ENCODE assay signal across 30 cellular contexts in genomic region chr5:127015716-127016115, GRCh38. TPM values are rescaled to one million over a fixed set of nuclear protein-coding genes. Genes with fewer than 3 reads are reported as not detected.
"Had no signal": no experiment of that assay in that cellular context is flagged by ENCODE, and none has a peak within 500 bp of the region (broad histone marks: within the 10 kb centered on the region; RNA-seq: fewer than 3 reads in every experiment).

No MANE protein-coding gene starts in this region.

- H3K9me3 ChIP-seq: ascending aorta, Peyer's patch, SJSA1 had no signal

- H3K27ac Mint-ChIP-seq: activated CD4-positive, alpha-beta T cell treated with anti-CD3 and anti-CD28 coated beads for 36 hours; activated CD4-positive, alpha-beta T cell treated with anti-CD3 and anti-CD28 coated beads, Interleukin-2, amount 10 ng/mL, durations not matched to agents 7 days and 5 days; activated CD8-positive, alpha-beta T cell treated with anti-CD3 and anti-CD28 coated beads, Interleukin-2, amount 10 ng/mL, durations not matched to agents 7 days and 5 days; activated naive CD4-positive, alpha-beta T cell treated with anti-CD3 and anti-CD28 coated beads, Interleukin-2, amount 50 U/mL, for 24 hours; activated naive CD8-positive, alpha-beta T cell treated with anti-CD3 and anti-CD28 coated beads, Interleukin-2, amount 10 ng/mL, durations not matched to agents 7 days and 5 days; activated T-cell treated with anti-CD3 and anti-CD28 coated beads, Interleukin-2, amount 50 U/mL, for 24 hours; activated T-helper 2 cell treated with anti-CD3 and anti-CD28 coated beads, Interferon-gamma antibody, Interleukin-2, Interleukin-4, amounts not matched to agents 10 μg/mL and 5 μg/mL and 100 μg/mL, durations not matched to agents 14 hours and 24 hours and 36 hours; WTC11 had no signal

- DNase-seq: activated CD4-positive, alpha-beta T cell treated with anti-CD3 and anti-CD28 coated beads for 36 hours; activated CD4-positive, alpha-beta T cell treated with anti-CD3 and anti-CD28 coated beads, Interleukin-2, amount 10 ng/mL, durations not matched to agents 7 days and 5 days; activated CD4-positive, alpha-beta T cell treated with anti-CD3 and anti-CD28 coated beads, Interleukin-2, amount 50 U/mL, for 48 hours; activated CD8-positive, alpha-beta T cell treated with anti-CD3 and anti-CD28 coated beads, Interleukin-2, amount 10 ng/mL, durations not matched to agents 7 days and 5 days; activated gamma-delta T cell; activated naive CD4-positive, alpha-beta T cell treated with Interleukin-2 at 50 U/mL for 16 hours; activated naive CD8-positive, alpha-beta T cell treated with anti-CD3 and anti-CD28 coated beads, Interleukin-2, amount 10 ng/mL, durations not matched to agents 7 days and 5 days; activated T-cell treated with anti-CD3 and anti-CD28 coated beads, Interleukin-2, amount 50 U/mL, for 24 hours; amygdala; NCI-H1092; NCI-H1436 treated with DMSO at 0.1 percent for 48 hours; NCI-H1694 treated with DMSO at 0.1 percent for 48 hours; NCI-H2029; NCI-H2171; NCI-H510A; NCI-H526; NK-92 treated with Interleukin-12 subunit alpha and Interleukin-12 subunit beta, amount 100 ng/mL, for 24 hours; PC-3; Peyer's patch; RPMI8226; SHP77 treated with DMSO at 0.1 percent for 48 hours; T1000 had no signal

- H3K36me3 ChIP-seq: ascending aorta, cardiac muscle cell, Peyer's patch, SJSA1 had no signal

- H3K4me1 ChIP-seq: ascending aorta had no signal

- H3K27me3 Mint-ChIP-seq: activated CD4-positive, alpha-beta T cell treated with anti-CD3 and anti-CD28 coated beads for 36 hours; activated CD4-positive, alpha-beta T cell treated with anti-CD3 and anti-CD28 coated beads, Interleukin-2, amount 10 ng/mL, durations not matched to agents 7 days and 5 days; activated naive CD4-positive, alpha-beta T cell treated with anti-CD3 and anti-CD28 coated beads, Interleukin-2, amount 50 U/mL, for 24 hours; activated naive CD8-positive, alpha-beta T cell treated with anti-CD3 and anti-CD28 coated beads, Interleukin-2, amount 10 ng/mL, durations not matched to agents 7 days and 5 days; activated T-cell treated with anti-CD3 and anti-CD28 coated beads, Interleukin-2, amount 50 U/mL, for 24 hours had no signal

- H3K4me1 Mint-ChIP-seq: central memory CD8-positive, alpha-beta T cell had no signal

- H3K27me3 ChIP-seq: ascending aorta, cardiac muscle cell, Peyer's patch, SJSA1 had no signal

- H3K9me3 Mint-ChIP-seq: activated CD4-positive, alpha-beta T cell treated with anti-CD3 and anti-CD28 coated beads, Interleukin-2, amount 10 ng/mL, durations not matched to agents 7 days and 5 days; activated naive CD4-positive, alpha-beta T cell treated with anti-CD3 and anti-CD28 coated beads, Interleukin-2, amount 50 U/mL, for 24 hours; activated T-cell treated with anti-CD3 and anti-CD28 coated beads, Interleukin-2, amount 50 U/mL, for 24 hours; activated T-helper 2 cell treated with anti-CD3 and anti-CD28 coated beads, Interferon-gamma antibody, Interleukin-2, Interleukin-4, amounts not matched to agents 10 μg/mL and 5 μg/mL and 100 μg/mL, durations not matched to agents 14 hours and 24 hours and 36 hours; central memory CD8-positive, alpha-beta T cell; WTC11 had no signal

- H3K27ac ChIP-seq: ascending aorta, cardiac muscle cell, Peyer's patch, SJSA1 had no signal

- ATAC-seq: activated CD4-positive, alpha-beta T cell treated with anti-CD3 and anti-CD28 coated beads for 36 hours; activated CD4-positive, CD25-positive, alpha-beta regulatory T cell treated with anti-CD3 and anti-CD28 coated beads, Interleukin-2, amount 50 U/mL, for 24 hours; activated CD8-positive, alpha-beta T cell treated with anti-CD3 and anti-CD28 coated beads, Interleukin-2, amount 10 ng/mL, durations not matched to agents 7 days and 5 days; PC-3; WTC11 had no signal

- H3K36me3 Mint-ChIP-seq: WTC11 had no signal

- H3K4me3 Mint-ChIP-seq: activated CD4-positive, alpha-beta T cell treated with anti-CD3 and anti-CD28 coated beads for 36 hours; activated CD4-positive, alpha-beta T cell treated with anti-CD3 and anti-CD28 coated beads, Interleukin-2, amount 10 ng/mL, durations not matched to agents 7 days and 5 days; activated CD8-positive, alpha-beta T cell treated with anti-CD3 and anti-CD28 coated beads, Interleukin-2, amount 10 ng/mL, durations not matched to agents 7 days and 5 days; activated naive CD4-positive, alpha-beta T cell treated with anti-CD3 and anti-CD28 coated beads, Interleukin-2, amount 50 U/mL, for 24 hours; activated naive CD8-positive, alpha-beta T cell treated with anti-CD3 and anti-CD28 coated beads, Interleukin-2, amount 10 ng/mL, durations not matched to agents 7 days and 5 days; activated T-cell treated with anti-CD3 and anti-CD28 coated beads, Interleukin-2, amount 50 U/mL, for 24 hours; central memory CD8-positive, alpha-beta T cell; WTC11 had no signal

- H3K4me3 ChIP-seq: ascending aorta, cardiac muscle cell, Peyer's patch, SJSA1 had no signal

RNA-seq across cellular contexts. Expression of gene C5orf63, which starts 57.6 kb away (rescaled TPM):
- total RNA-seq: ascending aorta had no signal
